Comparison of ENCODE assay signal across 20 cellular contexts in the genomic region with DNA sequence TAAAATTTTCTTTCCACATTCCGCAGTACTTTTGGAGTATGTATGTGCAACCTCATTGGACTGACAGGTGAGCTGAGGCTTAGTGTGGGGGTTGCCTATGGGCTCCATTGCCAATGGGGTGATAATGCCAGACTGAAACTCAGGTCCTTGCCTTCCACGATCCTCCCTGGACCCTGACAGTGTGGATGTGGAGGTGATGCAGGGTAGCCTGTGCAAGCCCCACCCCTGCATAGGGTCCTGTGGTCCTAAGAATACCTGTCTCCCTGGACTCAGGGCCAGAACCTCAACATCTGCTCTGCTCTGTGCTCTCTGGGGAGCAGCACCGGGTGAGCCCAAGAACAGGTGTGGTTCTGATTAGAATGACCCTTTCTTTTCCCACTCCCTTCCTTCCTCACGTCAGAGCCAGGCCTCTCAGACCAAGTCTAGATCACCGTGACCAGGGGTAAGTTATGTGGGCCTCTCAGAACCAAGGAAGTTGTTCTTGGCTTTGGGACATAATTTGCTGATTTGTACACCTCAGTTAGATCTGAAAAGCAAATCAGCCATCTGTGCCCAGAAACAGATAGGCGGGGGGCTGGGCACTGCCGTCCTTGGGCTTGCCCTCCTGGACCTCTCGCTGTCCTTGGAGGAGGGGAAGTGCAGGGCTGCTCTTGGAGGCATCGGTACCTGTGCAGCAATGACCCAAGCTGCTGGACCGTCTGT. TPM values are rescaled to one million over a fixed set of nuclear protein-coding genes. Genes with fewer than 3 reads are reported as not detected.
A peak's percentile ranks its signal among the peaks of the same experiment; 100 is the strongest.
DNase-seq lines count a peak whose midpoint lies in the region; ATAC-seq and TF ChIP-seq lines count a peak whose summit lies in the region.
"Had no signal": no experiment of that assay in that cellular context is flagged by ENCODE, and none has a peak within 500 bp of the region (broad histone marks: within the 10 kb centered on the region; RNA-seq: fewer than 3 reads in every experiment).

No MANE protein-coding gene starts in this region.

- ATAC-seq in GM21367 (IDR thresholded peaks at IDR 0.05; ENCODE audit: unreplicated experiment): no peak
- ATAC-seq in HG02970 (IDR thresholded peaks at IDR 0.05; ENCODE audit: low FRiP score, unreplicated experiment): no peak
- ATAC-seq: body of pancreas, T-cell had no signal

- H2AFZ ChIP-seq in GM23248: no peak overlapping the region

- no peak overlapping the region for H3K4me3 Mint-ChIP-seq in chondrocyte (ENCODE audit: unreplicated experiment)
- H3K4me3 Mint-ChIP-seq: activated naive CD4-positive, alpha-beta T cell treated with anti-CD3 and anti-CD28 coated beads, Interleukin-2, amount 50 U/mL, for 24 hours; T-cell had no signal

- H3K9me3 ChIP-seq in BLaER1 treated with 17β-estradiol and CSF1 and Interleukin-3, amounts not matched to agents 10 nM and 100 nM (replicated peaks in 1 of 11): no peaks in the 10 kb centered on the region
- H3K9me3 ChIP-seq in HUES6 (ENCODE audit: control insufficient read depth, insufficient read depth, low read depth, low read length): no peaks in the 10 kb centered on the region
- H3K9me3 ChIP-seq in GM23248 (ENCODE audit: low read depth): no peaks in the 10 kb centered on the region
- H3K9me3 ChIP-seq: body of pancreas, ovary had no signal

- H3K36me3 Mint-ChIP-seq in chondrocyte (ENCODE audit: low read depth): no peaks in the 10 kb centered on the region
- H3K36me3 Mint-ChIP-seq: activated naive CD4-positive, alpha-beta T cell treated with anti-CD3 and anti-CD28 coated beads, Interleukin-2, amount 50 U/mL, for 24 hours; T-cell had no signal

- H3K27ac Mint-ChIP-seq in chondrocyte (ENCODE audit: unreplicated experiment): peak overlapping the region; percentile 17

- peaks cover 54% of the 10 kb centered on the region for H3K4me1 Mint-ChIP-seq in chondrocyte (ENCODE audit: low read depth)

- no peak overlapping the region for H3K4ac ChIP-seq in mesendoderm (ENCODE audit: low read depth, low read length)

- peak overlapping the region; percentile 70 for H3K56ac ChIP-seq in mesendoderm (ENCODE audit: low read length)

- peaks cover 0 to 75% (median 42%) of the 10 kb centered on the region in 10 experiments; a peak in 17 of 20 replicates for H3K4me1 ChIP-seq in BLaER1 treated with 17β-estradiol and CSF1 and Interleukin-3, amounts not matched to agents 10 nM and 100 nM
- peaks cover 31% of the 10 kb centered on the region for H3K4me1 ChIP-seq in HUES6 (ENCODE audit: control insufficient read depth, insufficient read depth, low read length)
- H3K4me1 ChIP-seq in mesendoderm (ENCODE audit: control insufficient read depth, low read depth, low read length): peaks cover 4% of the 10 kb centered on the region
- H3K4me1 ChIP-seq in GM23248 (ENCODE audit: insufficient read depth): peaks cover 26% of the 10 kb centered on the region

- TF ChIP-seq CTCF in chondrocyte (IDR thresholded peaks at IDR 0.05): no peak

- peak overlapping the region; percentile 55 for H2AK5ac ChIP-seq in mesendoderm (ENCODE audit: low read length)

- H3F3A ChIP-seq in GM23248 (ENCODE audit: insufficient read depth): peaks cover 8% of the 10 kb centered on the region; the same call in 1 of the 2 replicates

- H3K27me3 ChIP-seq in BLaER1 treated with 17β-estradiol and CSF1 and Interleukin-3, amounts not matched to agents 10 nM and 100 nM: peaks cover 0 to 2% (median 0%) of the 10 kb centered on the region in 11 experiments; a peak in 2 of 22 replicates
- H3K27me3 ChIP-seq in HUES6 (ENCODE audit: control insufficient read depth, insufficient read depth, low read length) (no peaks in the 10 kb centered on the region), mesendoderm (ENCODE audit: insufficient read depth, low read length, poor library complexity) (no peaks in the 10 kb centered on the region), GM23248 (replicated peaks; ENCODE audit: insufficient read depth) (no peaks in the 10 kb centered on the region)
- H3K27me3 ChIP-seq: body of pancreas, ovary had no signal

- H3K18ac ChIP-seq in mesendoderm (ENCODE audit: low read length): no peak overlapping the region

- H2BK15ac ChIP-seq in mesendoderm (replicated peaks; ENCODE audit: low read depth): no peak overlapping the region

- no peaks in the 10 kb centered on the region for H3K36me3 ChIP-seq in BLaER1 treated with 17β-estradiol and CSF1 and Interleukin-3, amounts not matched to agents 10 nM and 100 nM
- no peaks in the 10 kb centered on the region for H3K36me3 ChIP-seq in HUES6 (ENCODE audit: control insufficient read depth, insufficient read depth, low read length)
- no peaks in the 10 kb centered on the region for H3K36me3 ChIP-seq in mesendoderm (ENCODE audit: control insufficient read depth, insufficient read depth, low read length)
- H3K36me3 ChIP-seq in GM23248 (ENCODE audit: low read depth): no peaks in the 10 kb centered on the region
- H3K36me3 ChIP-seq: ovary had no signal

- peak overlapping the region in 6 of 11 experiments; percentile 3 to 47 (median 26); a peak in 11 of 22 replicates for H3K4me2 ChIP-seq in BLaER1 treated with 17β-estradiol and CSF1 and Interleukin-3, amounts not matched to agents 10 nM and 100 nM
- H3K4me2 ChIP-seq in mesendoderm (ENCODE audit: low read length) (no peak overlapping the region), GM23248 (ENCODE audit: unreplicated experiment) (no peak overlapping the region)

- H4K20me1 ChIP-seq in BLaER1 treated with 17β-estradiol and CSF1 and Interleukin-3, amounts not matched to agents 10 nM and 100 nM: no peaks in the 10 kb centered on the region
- no peaks in the 10 kb centered on the region for H4K20me1 ChIP-seq in GM23248 (ENCODE audit: insufficient read depth)

- H2BK120ac ChIP-seq in mesendoderm (ENCODE audit: low read depth, low read length): no peak overlapping the region

- H3K79me2 ChIP-seq in mesendoderm (ENCODE audit: control insufficient read depth, insufficient read depth, low read length) (no peaks in the 10 kb centered on the region), GM23248 (ENCODE audit: insufficient read depth) (no peaks in the 10 kb centered on the region)

- in situ Hi-C loops in GM23248 (cut with MboI): no loop called here

- H3K27ac ChIP-seq in BLaER1 treated with 17β-estradiol and CSF1 and Interleukin-3, amounts not matched to agents 10 nM and 100 nM: peak overlapping the region in 2 of 11 experiments; percentile 3 to 16; a peak in 1 of 22 replicates
- H3K27ac ChIP-seq in HUES6 (ENCODE audit: low read depth, low read length) (no peak overlapping the region), mesendoderm (ENCODE audit: low read depth, low read length) (no peak overlapping the region), GM23248 (no peak overlapping the region)
- H3K27ac ChIP-seq: body of pancreas, ovary had no signal

- no peak overlapping the region for H4K8ac ChIP-seq in mesendoderm (ENCODE audit: low read depth, low read length)

- H3K23ac ChIP-seq in mesendoderm (ENCODE audit: low read length): no peak overlapping the region

- peak overlapping the region; percentile 20 for H2BK5ac ChIP-seq in mesendoderm (ENCODE audit: low read length)

- no peak overlapping the region for H3K4me3 ChIP-seq in BLaER1 treated with 17β-estradiol and CSF1 and Interleukin-3, amounts not matched to agents 10 nM and 100 nM
- H3K4me3 ChIP-seq in HUES6 (ENCODE audit: low read depth, low read length) (no peak overlapping the region), mesendoderm (ENCODE audit: low read length) (no peak overlapping the region), GM23248 (no peak overlapping the region)
- H3K4me3 ChIP-seq: body of pancreas, lung, ovary had no signal

- no peaks in the 10 kb centered on the region for H3K79me1 ChIP-seq in mesendoderm (ENCODE audit: low read length)

- peak overlapping the region in 1 of 11 experiments; percentile 26; a peak in 1 of 22 replicates for H3K9ac ChIP-seq in BLaER1 treated with 17β-estradiol and CSF1 and Interleukin-3, amounts not matched to agents 10 nM and 100 nM
- peak overlapping the region; percentile 1 for H3K9ac ChIP-seq in HUES6 (ENCODE audit: low read length)
- H3K9ac ChIP-seq in mesendoderm (ENCODE audit: low read length): no peak overlapping the region
- H3K9ac ChIP-seq in GM23248: no peak overlapping the region

- H3K9me3 Mint-ChIP-seq in chondrocyte (ENCODE audit: low read depth): no peaks in the 10 kb centered on the region
- H3K9me3 Mint-ChIP-seq: activated naive CD4-positive, alpha-beta T cell treated with anti-CD3 and anti-CD28 coated beads, Interleukin-2, amount 50 U/mL, for 24 hours; naive B cell; T-cell had no signal

- no CpG with 5 or more reads among the region's 10 CpGs for WGBS in mesendoderm (ENCODE audit: extremely low coverage, insufficient coverage, low lambda C conversion rate)
- 83 to 89% methylated on average over 10 of the region's 10 CpGs for WGBS in GM23248 (ENCODE audit: low coverage in 1 of 2, low lambda C conversion rate in 2 of 2, missing lambda C conversion rate in 2 of 2), 2 experiments

- H3K27me3 Mint-ChIP-seq in chondrocyte (ENCODE audit: low read depth): no peaks in the 10 kb centered on the region

- H3K9me2 ChIP-seq in GM23248 (ENCODE audit: insufficient read depth): no peaks in the 10 kb centered on the region

- DNase-seq in chondrocyte (ENCODE audit: low spot score) (peak; percentile 27), mesendoderm (no peak), GM23248 (no peak), D341Med (ENCODE audit: low spot score) (no peak)
- DNase-seq: activated CD4-positive, alpha-beta T cell treated with anti-CD3 and anti-CD28 coated beads, Interleukin-2, amount 50 U/mL, for 4 hours; glutamatergic neuron; naive B cell; stimulated activated CD4-positive, alpha-beta T cell treated with anti-CD3 and anti-CD28 coated beads, Interleukin-4, amount 100 ng/mL, for 1 hour; T-cell had no signal

- H4K5ac ChIP-seq in mesendoderm (ENCODE audit: low read length): no peak overlapping the region

RNA-seq across cellular contexts. Expression of gene TNS4, which starts 8.4 kb away (rescaled TPM):
- 0.39 TPM in 1 of 3 replicates, not detected in the others for total RNA-seq in chondrocyte
- polyA plus RNA-seq in mesendoderm (2013, experiment 1 of 2): 5.7 TPM
- polyA plus RNA-seq in mesendoderm (2013, experiment 2 of 2): 4.9 TPM
- total RNA-seq in GM23248 (2014; rRNA removed; shearing (Covaris generic)): not detected in 2 replicates
- polyA plus RNA-seq in GM23248 (2016; fragmentation: Nextera tagmentation; extraction: Ambion mirVana): 0.20 and 0.44 TPM in 2 replicates
- total RNA-seq: body of pancreas, endothelial cell of umbilical vein, skeletal muscle tissue had no signal
- polyA plus RNA-seq: endothelial cell of umbilical vein had no signal

RNA-seq across cellular contexts. Expression of gene CCR7, which starts 55.5 kb away (rescaled TPM):
- total RNA-seq in chondrocyte: not detected in 3 replicates
- polyA plus RNA-seq in mesendoderm (2013, experiment 1 of 2): 3.8 TPM
- 3.8 TPM for polyA plus RNA-seq in mesendoderm (2013, experiment 2 of 2)
- total RNA-seq in GM23248 (2014; rRNA removed; shearing (Covaris generic)): not detected in 2 replicates
- polyA plus RNA-seq in GM23248 (2016; fragmentation: Nextera tagmentation; extraction: Ambion mirVana): 0.68 and 1.2 TPM in 2 replicates
- total RNA-seq: endothelial cell of umbilical vein, HT-29 had no signal

Comparison
In these comparisons a context has a peak if more than half of its experiments do, and no peak if none do; other contexts are left out.
1. H3K4me2 ChIP-seq: peak in BLaER1 treated with 17β-estradiol and CSF1 and Interleukin-3, amounts not matched to agents 10 nM and 100 nM (6 of 11); none in mesendoderm (single experiment) and GM23248 (single experiment).